8 cellular contexts compared by ENCODE assay signal in the genomic region with DNA sequence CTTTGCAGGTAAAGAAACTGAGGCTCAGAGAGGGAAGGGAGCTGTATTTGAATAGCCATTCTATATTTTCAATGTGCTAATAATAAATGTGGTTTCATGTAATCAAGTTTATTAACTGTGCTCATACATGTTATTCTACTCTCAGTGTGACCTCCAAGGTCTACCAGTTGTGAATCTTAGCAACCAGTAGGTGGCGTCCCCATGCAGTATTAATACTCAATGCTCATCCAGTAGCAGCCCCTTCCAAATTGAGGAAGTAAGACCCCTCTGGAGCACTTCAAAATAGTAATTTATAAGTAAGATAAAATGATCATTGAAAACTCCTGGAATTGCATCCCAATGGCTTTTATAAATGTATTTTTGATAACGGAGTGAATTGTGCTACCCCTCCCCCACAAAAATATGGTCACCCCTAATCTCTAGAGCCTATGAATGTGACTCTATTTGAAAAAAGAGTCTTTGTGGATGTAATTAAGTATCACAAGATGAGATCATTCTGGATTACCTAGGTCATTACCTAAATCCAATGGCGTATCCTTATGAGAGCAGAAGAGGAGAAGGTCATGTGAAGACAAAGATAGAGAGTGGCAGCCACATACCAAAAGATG. TPM values are rescaled to one million over a fixed set of nuclear protein-coding genes. Genes with fewer than 3 reads are reported as not detected.
DNase-seq lines count a peak whose midpoint lies in the region; TF ChIP-seq lines count a peak whose summit lies in the region.

No MANE protein-coding gene starts in this region.

- H3K27me3 ChIP-seq in H7 (ENCODE audit: control insufficient read depth, insufficient read depth, low read length) = no peaks in the 10 kb centered on the region

- no peak overlapping the region for H3K27ac ChIP-seq in VCaP

- peak; percentile 76 for TF ChIP-seq CTCF in LNCaP clone FGC (IDR thresholded peaks at IDR 0.05; ENCODE audit: control insufficient read depth, extremely low read depth, insufficient read depth)
- peak; percentile 73 for TF ChIP-seq CTCF in VCaP (conservative IDR thresholded peaks at IDR 0.05)
- peak; percentile 82 for TF ChIP-seq CTCF in fibroblast of pulmonary artery (IDR thresholded peaks at IDR 0.05; ENCODE audit: low read length, missing control alignments)

- DNase-seq in activated gamma-delta T cell treated with Interleukin-2 at 50 U/mL for 16 hours (peak; percentile 18), activated gamma-delta T cell (lab: John Stamatoyannopoulos, UW) (no peak), H7 (peak; percentile 17), LNCaP clone FGC (ENCODE audit: low read depth) (no peak), fibroblast of pulmonary artery (ENCODE audit: low read depth) (peak; percentile 65), renal cortical epithelial cell (ENCODE audit: low read depth) (peak; percentile 42), putamen (ENCODE audit: low spot score) (no peak)

- no peak overlapping the region for H3K4me3 ChIP-seq in H7 (ENCODE audit: insufficient read depth, low read depth, low read length)
- H3K4me3 ChIP-seq in LNCaP clone FGC (ENCODE audit: low read depth, low read length) = no peak overlapping the region
- no peak overlapping the region for H3K4me3 ChIP-seq in fibroblast of pulmonary artery (replicated peaks; ENCODE audit: low read depth, low read length)

- H3K36me3 ChIP-seq in H7 (replicated peaks; ENCODE audit: control insufficient read depth, insufficient read depth, low read length) = no peaks in the 10 kb centered on the region

RNA-seq across cellular contexts. Expression of a gene that starts 20.4 kb away (rescaled TPM):
- total RNA-seq in H7 (2014; rRNA removed; shearing (Covaris generic)) = 7.3 and 8.8 TPM in 2 replicates
- total RNA-seq in renal cortical epithelial cell = 6.9 and 11.8 TPM in 2 replicates

RNA-seq across cellular contexts. Expression of a gene that starts 53.2 kb away (rescaled TPM):
- 14.8 and 18.3 TPM in 2 replicates for total RNA-seq in H7 (2014; rRNA removed; shearing (Covaris generic))
- 24.2 and 44.8 TPM in 2 replicates for total RNA-seq in renal cortical epithelial cell

Comparison
In these comparisons a context has a peak if more than half of its experiments do, and no peak if none do; other contexts are left out.
1. DNase-seq: peak in activated gamma-delta T cell treated with Interleukin-2 at 50 U/mL for 16 hours (single experiment), H7 (single experiment), fibroblast of pulmonary artery (single experiment) and renal cortical epithelial cell (single experiment); none in activated gamma-delta T cell (single experiment), LNCaP clone FGC (single experiment) and putamen (single experiment).
2. Peak in every context shown above with its lines, with median percentiles within 50 percentile points of each other: CTCF ChIP-seq.